8 cellular contexts compared by ENCODE assay signal in genomic region chr4:3954540-3955360, GRCh38.
DNase-seq lines count a peak whose midpoint lies in the region; TF ChIP-seq lines count a peak whose summit lies in the region.
"Not testable (repeated sequence)": the region's sequence is repeated elsewhere in the genome, so short reads cannot be mapped to it uniquely, and the experiment has no call there.

No MANE protein-coding gene starts in this region.

- not testable (repeated sequence) for TF ChIP-seq POLR2A in tibial nerve (IDR thresholded peaks at IDR 0.05)

- H3K27ac ChIP-seq in HL-60 (replicated peaks) (peak overlapping the region; percentile 77), caudate nucleus (ENCODE audit: low read depth, low read length) (peak overlapping the region; percentile 54), rectal smooth muscle tissue (ENCODE audit: low read depth, low read length) (peak overlapping the region; percentile 74), tibial nerve (peak overlapping the region; percentile 76 to 92 (median 84))
- H3K27ac ChIP-seq in iPS-20b (ENCODE audit: low read length) = not testable (repeated sequence)

- H3K9ac ChIP-seq in iPS-20b (ENCODE audit: low read depth, low read length) = peak overlapping the region; percentile 79; the same call in 1 of the 2 replicates
- H3K9ac ChIP-seq in rectal smooth muscle tissue (ENCODE audit: low read length) = not testable (repeated sequence)

- WGBS in tibial nerve, 2 donors = 1% methylated on average over 17 to 35 of the region's 57 CpGs

- H3K9me3 ChIP-seq in iPS-20b (ENCODE audit: insufficient read depth, low read depth, low read length); tibial nerve: not testable (repeated sequence)

- peak in 1 of 2 donors; percentile 21 for TF ChIP-seq EP300 in tibial nerve (IDR thresholded peaks at IDR 0.05)

- not testable (repeated sequence) for H3K4me1 ChIP-seq in iPS-20b (ENCODE audit: insufficient read depth, low read length); rectal smooth muscle tissue (ENCODE audit: control insufficient read depth, insufficient read depth, low read length)
- peaks cover 0 to 14% (median 0%) of the 10 kb centered on the region in 4 donors for H3K4me1 ChIP-seq in tibial nerve

- H3K4me3 ChIP-seq in HL-60 (replicated peaks; ENCODE audit: insufficient read depth, low read length) (peak overlapping the region; percentile 70), iPS-20b (ENCODE audit: low read length) (peak overlapping the region; percentile 84), rectal smooth muscle tissue (ENCODE audit: low read length) (peak overlapping the region; percentile 66), tibial nerve (peak overlapping the region; percentile 70 to 90 (median 78))

- not testable (repeated sequence) for TF ChIP-seq CTCF in HL-60 (IDR thresholded peaks at IDR 0.05; ENCODE audit: insufficient read depth, low read length); tibial nerve (IDR thresholded peaks at IDR 0.05)

- peak; percentile 97 for DNase-seq in GM04504 (ENCODE audit: low read depth)
- DNase-seq in HL-60 (ENCODE audit: low read depth in 1 of 2, low spot score in 1 of 2) = peak; percentile 73 to 77
- peak; percentile 40 for DNase-seq in NCI-H82 treated with DMSO at 0.1 percent for 48 hours (lab: John Stamatoyannopoulos, UW; ENCODE audit: unreplicated experiment)
- DNase-seq in activated CD4-positive, alpha-beta T cell treated with anti-CD3 and anti-CD28 coated beads, Interleukin-2, amount 50 U/mL, for 1 hour = peak; percentile 49
- peak in 50 of 61 donors; percentile 9 to 96 (median 69) for DNase-seq in caudate nucleus (lab: John Stamatoyannopoulos, UW)
- DNase-seq in tibial nerve (ENCODE audit: low spot score in 2 of 2) = peak in 1 of 2 donors; percentile 31

- H3K27me3 ChIP-seq in HL-60 (ENCODE audit: insufficient read depth, poor library complexity, severe bottlenecking); iPS-20b (ENCODE audit: insufficient read depth, low read length); rectal smooth muscle tissue (ENCODE audit: control insufficient read depth, insufficient read depth, low read length); tibial nerve: not testable (repeated sequence)

- H3K36me3 ChIP-seq in iPS-20b (ENCODE audit: insufficient read depth, low read depth, low read length); rectal smooth muscle tissue (ENCODE audit: control insufficient read depth, insufficient read depth, low read length): not testable (repeated sequence)
- H3K36me3 ChIP-seq in tibial nerve = peaks cover 0 to 17% (median 0%) of the 10 kb centered on the region in 3 donors
